1 cellular context compared by ENCODE assay signal in the genomic region with DNA sequence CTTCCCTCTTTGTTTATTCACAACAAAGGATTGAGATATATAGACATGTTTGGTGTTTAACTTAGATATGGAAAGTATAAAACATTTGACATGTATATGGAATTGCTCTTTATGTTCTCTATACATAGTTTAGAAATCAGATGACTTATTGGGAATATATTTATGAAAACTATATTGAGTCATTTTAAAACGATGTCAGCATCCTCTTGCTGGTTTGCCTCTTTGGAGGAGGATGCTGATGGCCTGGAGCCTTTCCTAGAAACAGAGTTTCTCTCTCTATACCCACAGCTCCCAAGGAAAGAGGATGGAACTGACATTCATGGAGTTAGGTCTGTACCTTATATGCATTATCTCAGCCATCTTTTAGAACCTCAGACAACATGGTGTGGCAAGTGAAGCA.
TF ChIP-seq lines count a peak whose summit lies in the region.

No MANE protein-coding gene starts in this region.

TF ChIP-seq in GM12878, 131 proteins besides CTCF, POLR2A, EP300 and RAD21 (continued from another document):
- TF ChIP-seq, protein P1, sequence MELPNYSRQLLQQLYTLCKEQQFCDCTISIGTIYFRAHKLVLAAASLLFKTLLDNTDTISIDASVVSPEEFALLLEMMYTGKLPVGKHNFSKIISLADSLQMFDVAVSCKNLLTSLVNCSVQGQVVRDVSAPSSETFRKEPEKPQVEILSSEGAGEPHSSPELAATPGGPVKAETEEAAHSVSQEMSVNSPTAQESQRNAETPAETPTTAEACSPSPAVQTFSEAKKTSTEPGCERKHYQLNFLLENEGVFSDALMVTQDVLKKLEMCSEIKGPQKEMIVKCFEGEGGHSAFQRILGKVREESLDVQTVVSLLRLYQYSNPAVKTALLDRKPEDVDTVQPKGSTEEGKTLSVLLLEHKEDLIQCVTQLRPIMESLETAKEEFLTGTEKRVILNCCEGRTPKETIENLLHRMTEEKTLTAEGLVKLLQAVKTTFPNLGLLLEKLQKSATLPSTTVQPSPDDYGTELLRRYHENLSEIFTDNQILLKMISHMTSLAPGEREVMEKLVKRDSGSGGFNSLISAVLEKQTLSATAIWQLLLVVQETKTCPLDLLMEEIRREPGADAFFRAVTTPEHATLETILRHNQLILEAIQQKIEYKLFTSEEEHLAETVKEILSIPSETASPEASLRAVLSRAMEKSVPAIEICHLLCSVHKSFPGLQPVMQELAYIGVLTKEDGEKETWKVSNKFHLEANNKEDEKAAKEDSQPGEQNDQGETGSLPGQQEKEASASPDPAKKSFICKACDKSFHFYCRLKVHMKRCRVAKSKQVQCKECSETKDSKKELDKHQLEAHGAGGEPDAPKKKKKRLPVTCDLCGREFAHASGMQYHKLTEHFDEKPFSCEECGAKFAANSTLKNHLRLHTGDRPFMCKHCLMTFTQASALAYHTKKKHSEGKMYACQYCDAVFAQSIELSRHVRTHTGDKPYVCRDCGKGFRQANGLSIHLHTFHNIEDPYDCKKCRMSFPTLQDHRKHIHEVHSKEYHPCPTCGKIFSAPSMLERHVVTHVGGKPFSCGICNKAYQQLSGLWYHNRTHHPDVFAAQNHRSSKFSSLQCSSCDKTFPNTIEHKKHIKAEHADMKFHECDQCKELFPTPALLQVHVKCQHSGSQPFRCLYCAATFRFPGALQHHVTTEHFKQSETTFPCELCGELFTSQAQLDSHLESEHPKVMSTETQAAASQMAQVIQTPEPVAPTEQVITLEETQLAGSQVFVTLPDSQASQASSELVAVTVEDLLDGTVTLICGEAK (IDR thresholded peaks at IDR 0.05; ENCODE audit: borderline replicate concordance) = no peak
- TF ChIP-seq CREM (IDR thresholded peaks at IDR 0.05; ENCODE audit: low read depth) = no peak
